In the genomic region with DNA sequence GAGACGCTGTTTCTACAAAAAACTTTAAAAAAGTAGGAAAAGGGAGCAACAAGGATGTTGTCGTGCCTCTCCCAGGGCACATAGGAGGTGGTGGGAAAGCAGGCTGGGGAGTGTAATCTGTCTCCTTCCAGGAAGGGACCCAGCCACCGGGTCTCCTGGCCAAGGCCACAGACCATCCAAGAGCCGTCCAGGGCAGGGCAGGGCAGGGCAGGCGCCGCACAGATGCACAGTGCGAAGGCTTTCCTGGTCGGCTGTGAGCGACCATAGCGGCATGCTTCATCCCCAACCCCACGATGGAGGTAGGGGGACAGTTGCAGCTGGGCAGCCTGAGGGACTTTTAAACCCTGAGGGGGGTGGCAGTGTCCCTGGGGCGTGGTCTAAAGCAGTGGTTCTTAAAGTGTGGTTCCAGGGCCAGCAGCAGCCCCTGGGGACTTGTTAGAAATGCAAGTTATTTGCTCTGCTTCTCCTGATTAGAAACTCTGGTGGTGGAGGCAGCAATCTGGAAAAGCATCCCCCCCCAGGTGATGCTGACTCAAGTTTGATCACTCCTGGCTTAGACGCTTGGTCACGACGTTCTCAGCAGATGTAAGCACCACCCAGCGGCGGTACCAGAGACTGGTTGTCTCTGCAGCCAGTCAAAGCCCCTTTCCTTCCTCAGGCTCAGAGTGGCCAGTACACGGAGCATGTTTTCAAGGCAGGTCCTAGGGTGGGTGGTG, we compare ENCODE assay signal across 15 cellular contexts.
DNase-seq lines count a peak whose midpoint lies in the region; ATAC-seq and TF ChIP-seq lines count a peak whose summit lies in the region.
"Had no signal": no experiment of that assay in that cellular context is flagged by ENCODE, and none has a peak within 500 bp of the region (broad histone marks: within the 10 kb centered on the region; RNA-seq: fewer than 3 reads in every experiment).

No MANE protein-coding gene starts in this region.

- no peak overlapping the region for H2AFZ ChIP-seq in PC-3 (ENCODE audit: low read length)
- no peak overlapping the region for H2AFZ ChIP-seq in trophoblast cell (ENCODE audit: insufficient read depth, low read length, poor library complexity)

- H3K79me2 ChIP-seq in PC-3 (ENCODE audit: low read length): no peaks in the 10 kb centered on the region
- no peaks in the 10 kb centered on the region for H3K79me2 ChIP-seq in trophoblast cell (ENCODE audit: control insufficient read depth, insufficient read depth, low read length, poor library complexity)

- no peak overlapping the region for H2AK5ac ChIP-seq in trophoblast cell (ENCODE audit: low read length)

- H3K27me3 ChIP-seq in PC-3 (ENCODE audit: low read length): no peaks in the 10 kb centered on the region
- no peaks in the 10 kb centered on the region for H3K27me3 ChIP-seq in trophoblast cell (ENCODE audit: insufficient read depth, low read length)

- no peak overlapping the region for H4K91ac ChIP-seq in trophoblast cell (ENCODE audit: low read depth, low read length)

- H3F3A ChIP-seq in PC-3 (ENCODE audit: low read length, unreplicated experiment): no peaks in the 10 kb centered on the region

- ATAC-seq in PC-3 (peak; percentile 66), HG03521 (IDR thresholded peaks at IDR 0.05; ENCODE audit: unreplicated experiment) (no peak)
- ATAC-seq: upper lobe of right lung had no signal

- H3K4me1 ChIP-seq in PC-3 (ENCODE audit: insufficient read depth, low read length): no peaks in the 10 kb centered on the region
- H3K4me1 ChIP-seq in trophoblast cell (ENCODE audit: control insufficient read depth in 1 of 2, insufficient read depth in 2 of 2, low read length in 2 of 2): no peaks in the 10 kb centered on the region
- H3K4me1 ChIP-seq: upper lobe of right lung had no signal

- no peak overlapping the region for H2BK5ac ChIP-seq in trophoblast cell (ENCODE audit: low read depth, low read length, poor library complexity)

- H3K4me2 ChIP-seq in PC-3 (ENCODE audit: low read length): no peak overlapping the region
- H3K4me2 ChIP-seq in trophoblast cell (ENCODE audit: low read length): no peak overlapping the region

- H3K27ac ChIP-seq in PC-3 (ENCODE audit: low read length) (no peak overlapping the region), trophoblast cell (ENCODE audit: low read depth, low read length) (no peak overlapping the region)
- H3K27ac ChIP-seq: upper lobe of right lung had no signal

- no CpG with 5 or more reads among the region's 18 CpGs for WGBS in trophoblast cell (ENCODE audit: extremely low coverage, insufficient coverage, insufficient read length)

- TF ChIP-seq CTCF in PC-3 (conservative IDR thresholded peaks at IDR 0.05; ENCODE audit: low read depth, low read length): peak; percentile 40

- H3K18ac ChIP-seq in trophoblast cell (ENCODE audit: low read length): no peak overlapping the region

- no peak overlapping the region for H2BK120ac ChIP-seq in trophoblast cell (ENCODE audit: insufficient read depth, low read length, poor library complexity)

- no peaks in the 10 kb centered on the region for H3K79me1 ChIP-seq in trophoblast cell (ENCODE audit: low read length)

- no peak overlapping the region for H4K8ac ChIP-seq in trophoblast cell (ENCODE audit: low read depth, low read length)

- H4K20me1 ChIP-seq in PC-3 (ENCODE audit: low read length): no peaks in the 10 kb centered on the region

- H3K23ac ChIP-seq in trophoblast cell (ENCODE audit: low read length): no peak overlapping the region

- CTCF ChIA-PET in PC-3 (lab: Charles Lee): no interaction called here

- no peak overlapping the region for H3K4ac ChIP-seq in trophoblast cell (ENCODE audit: low read depth, low read length)

- H3K4me3 ChIP-seq in PC-3 (ENCODE audit: low read length) (no peak overlapping the region), trophoblast cell (ENCODE audit: low read depth, low read length) (no peak overlapping the region)
- H3K4me3 ChIP-seq: upper lobe of right lung had no signal

- H3K9ac ChIP-seq in PC-3 (ENCODE audit: low read length) (no peak overlapping the region), trophoblast cell (ENCODE audit: low read length) (no peak overlapping the region)

- H3K36me3 ChIP-seq in PC-3 (ENCODE audit: low read depth, low read length) (no peaks in the 10 kb centered on the region), trophoblast cell (ENCODE audit: control insufficient read depth in 1 of 2, insufficient read depth in 2 of 2, low read length in 2 of 2) (no peaks in the 10 kb centered on the region)
- H3K36me3 ChIP-seq: upper lobe of right lung had no signal

- H3K9me3 ChIP-seq in PC-3 (ENCODE audit: low read length) (no peaks in the 10 kb centered on the region), trophoblast cell (ENCODE audit: insufficient read depth, low read depth, low read length) (no peaks in the 10 kb centered on the region)
- H3K9me3 ChIP-seq: upper lobe of right lung had no signal

- DNase-seq in NCI-H82 (lab: John Stamatoyannopoulos, UW) (peak; percentile 56), NCI-H82 treated with DMSO at 0.1 percent for 48 hours (lab: John Stamatoyannopoulos, UW; ENCODE audit: unreplicated experiment) (no peak), PC-3 (peak; percentile 68), fibroblast of gingiva (ENCODE audit: low read depth) (peak; percentile 21), trophoblast cell (peak; percentile 28 to 36), NCI-H748 (lab: John Stamatoyannopoulos, UW; ENCODE audit: unreplicated experiment) (no peak), occipital lobe (lab: John Stamatoyannopoulos, UW) (no peak)
- DNase-seq: activated B cell treated with CpG ODN at 0.5 μM for 24 hours; activated T-cell treated with anti-CD3 and anti-CD28 coated beads for 4 hours; effector CD4-positive, alpha-beta T cell; KBM-7; NCI-H2081 treated with DMSO at 0.1 percent for 48 hours; RPMI8226; upper lobe of right lung had no signal

- H3K14ac ChIP-seq in trophoblast cell (ENCODE audit: low read length): no peak overlapping the region

- H2BK12ac ChIP-seq in trophoblast cell (ENCODE audit: low read length): no peak overlapping the region

- no TSS peak for BruUV-seq in PC-3 (replicated peaks; lab: Mats Ljungman, UMichigan)

- POLR2A ChIA-PET in PC-3 (lab: Charles Lee; ENCODE audit: unreplicated experiment): no interaction called here

- H3K9me2 ChIP-seq in PC-3 (replicated peaks; ENCODE audit: low read length): no peaks in the 10 kb centered on the region

- intact Hi-C loops in PC-3 (cut with micrococcal nuclease): no loop called here

- H4K12ac ChIP-seq in trophoblast cell (ENCODE audit: low read depth, low read length): no peak overlapping the region

Comparison
In these comparisons a context has a peak if more than half of its experiments do, and no peak if none do; other contexts are left out.
1. DNase-seq: peak in NCI-H82 (single experiment), PC-3 (single experiment), fibroblast of gingiva (single experiment) and trophoblast cell (2 of 2); none in NCI-H82 treated with DMSO at 0.1 percent for 48 hours (single experiment), NCI-H748 (single experiment) and occipital lobe (single experiment).